1 cellular context compared by ENCODE assay signal in the genomic region with DNA sequence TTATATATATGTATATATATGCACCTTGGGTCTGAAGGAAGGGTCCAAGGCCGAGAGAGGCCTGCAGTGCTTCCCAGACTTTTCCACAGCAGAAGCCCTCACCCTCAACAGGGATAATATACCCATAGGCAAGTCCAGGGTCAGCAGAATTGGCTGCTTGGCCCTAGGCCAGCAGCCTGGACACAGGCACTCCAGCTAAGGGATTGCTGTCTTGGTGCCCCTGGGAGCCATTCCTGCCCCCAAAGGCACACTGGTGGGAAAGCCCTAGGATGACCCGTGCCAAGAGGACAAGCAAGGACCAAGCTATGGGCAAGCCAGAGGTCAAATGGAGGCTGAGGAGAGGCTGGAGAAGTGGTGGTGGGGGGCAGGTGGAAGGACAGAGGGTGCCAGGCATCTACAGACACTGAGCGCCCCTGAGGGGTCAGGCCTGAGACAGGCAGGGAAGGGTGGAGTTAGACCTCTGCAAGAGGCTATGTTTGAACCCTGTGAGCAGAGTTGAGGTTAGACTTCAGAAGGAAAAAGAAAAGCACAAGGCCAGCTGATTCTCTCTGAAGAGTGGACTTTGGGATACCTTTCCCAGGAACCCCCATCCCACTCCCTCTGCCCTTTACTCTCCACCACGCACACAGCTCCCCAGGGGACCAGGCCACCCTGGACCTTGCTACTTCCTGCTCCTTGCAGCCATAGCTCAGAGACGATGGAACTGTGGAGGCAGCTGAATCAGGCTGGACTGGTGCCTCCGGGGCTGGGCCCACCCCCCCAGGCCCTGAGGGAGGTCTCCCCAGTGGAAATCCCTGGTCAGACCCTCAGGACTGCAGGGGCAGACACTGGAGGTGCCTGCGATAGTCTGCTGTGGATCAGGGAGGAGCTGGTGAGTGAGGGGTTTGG.
TF ChIP-seq lines count a peak whose summit lies in the region.

A gene with protein sequence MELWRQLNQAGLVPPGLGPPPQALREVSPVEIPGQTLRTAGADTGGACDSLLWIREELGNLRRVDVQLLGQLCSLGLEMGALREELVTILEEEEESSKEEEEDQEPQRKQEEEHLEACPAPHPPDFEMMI (plus strand): TSS at position 684 of the 888 bp plus-strand sequence. CDS start 14 bp downstream, at position 698.

TF ChIP-seq in HepG2, 621 proteins besides CTCF, POLR2A, EP300 and RAD21:
- 0 out of 2 replicates have a peak, but pooled peaks have one; percentile 22 for TF ChIP-seq ARNTL (CRISPR knock-in tag; IDR thresholded peaks at IDR 0.05)
- TF ChIP-seq SIX1 (CRISPR knock-in tag; IDR thresholded peaks at IDR 0.05; ENCODE audit: borderline replicate concordance) = no peak
- no peak for TF ChIP-seq BRD4 (CRISPR knock-in tag; IDR thresholded peaks at IDR 0.05)
- TF ChIP-seq TCF12 (IDR thresholded peaks at IDR 0.05) = no peak
- TF ChIP-seq TCF12 (CRISPR knock-in tag; IDR thresholded peaks at IDR 0.05) = no peak
- TF ChIP-seq, protein P1, sequence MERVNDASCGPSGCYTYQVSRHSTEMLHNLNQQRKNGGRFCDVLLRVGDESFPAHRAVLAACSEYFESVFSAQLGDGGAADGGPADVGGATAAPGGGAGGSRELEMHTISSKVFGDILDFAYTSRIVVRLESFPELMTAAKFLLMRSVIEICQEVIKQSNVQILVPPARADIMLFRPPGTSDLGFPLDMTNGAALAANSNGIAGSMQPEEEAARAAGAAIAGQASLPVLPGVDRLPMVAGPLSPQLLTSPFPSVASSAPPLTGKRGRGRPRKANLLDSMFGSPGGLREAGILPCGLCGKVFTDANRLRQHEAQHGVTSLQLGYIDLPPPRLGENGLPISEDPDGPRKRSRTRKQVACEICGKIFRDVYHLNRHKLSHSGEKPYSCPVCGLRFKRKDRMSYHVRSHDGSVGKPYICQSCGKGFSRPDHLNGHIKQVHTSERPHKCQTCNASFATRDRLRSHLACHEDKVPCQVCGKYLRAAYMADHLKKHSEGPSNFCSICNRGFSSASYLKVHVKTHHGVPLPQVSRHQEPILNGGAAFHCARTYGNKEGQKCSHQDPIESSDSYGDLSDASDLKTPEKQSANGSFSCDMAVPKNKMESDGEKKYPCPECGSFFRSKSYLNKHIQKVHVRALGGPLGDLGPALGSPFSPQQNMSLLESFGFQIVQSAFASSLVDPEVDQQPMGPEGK (CRISPR knock-in tag; IDR thresholded peaks at IDR 0.05) = 0 out of 2 replicates have a peak, but pooled peaks have one; percentile 38
- TF ChIP-seq, protein P2, sequence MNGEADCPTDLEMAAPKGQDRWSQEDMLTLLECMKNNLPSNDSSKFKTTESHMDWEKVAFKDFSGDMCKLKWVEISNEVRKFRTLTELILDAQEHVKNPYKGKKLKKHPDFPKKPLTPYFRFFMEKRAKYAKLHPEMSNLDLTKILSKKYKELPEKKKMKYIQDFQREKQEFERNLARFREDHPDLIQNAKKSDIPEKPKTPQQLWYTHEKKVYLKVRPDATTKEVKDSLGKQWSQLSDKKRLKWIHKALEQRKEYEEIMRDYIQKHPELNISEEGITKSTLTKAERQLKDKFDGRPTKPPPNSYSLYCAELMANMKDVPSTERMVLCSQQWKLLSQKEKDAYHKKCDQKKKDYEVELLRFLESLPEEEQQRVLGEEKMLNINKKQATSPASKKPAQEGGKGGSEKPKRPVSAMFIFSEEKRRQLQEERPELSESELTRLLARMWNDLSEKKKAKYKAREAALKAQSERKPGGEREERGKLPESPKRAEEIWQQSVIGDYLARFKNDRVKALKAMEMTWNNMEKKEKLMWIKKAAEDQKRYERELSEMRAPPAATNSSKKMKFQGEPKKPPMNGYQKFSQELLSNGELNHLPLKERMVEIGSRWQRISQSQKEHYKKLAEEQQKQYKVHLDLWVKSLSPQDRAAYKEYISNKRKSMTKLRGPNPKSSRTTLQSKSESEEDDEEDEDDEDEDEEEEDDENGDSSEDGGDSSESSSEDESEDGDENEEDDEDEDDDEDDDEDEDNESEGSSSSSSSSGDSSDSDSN (CRISPR knock-in tag; IDR thresholded peaks at IDR 0.05) = 0 out of 2 replicates have a peak, but pooled peaks have one; percentile 31
- TF ChIP-seq, protein P3, sequence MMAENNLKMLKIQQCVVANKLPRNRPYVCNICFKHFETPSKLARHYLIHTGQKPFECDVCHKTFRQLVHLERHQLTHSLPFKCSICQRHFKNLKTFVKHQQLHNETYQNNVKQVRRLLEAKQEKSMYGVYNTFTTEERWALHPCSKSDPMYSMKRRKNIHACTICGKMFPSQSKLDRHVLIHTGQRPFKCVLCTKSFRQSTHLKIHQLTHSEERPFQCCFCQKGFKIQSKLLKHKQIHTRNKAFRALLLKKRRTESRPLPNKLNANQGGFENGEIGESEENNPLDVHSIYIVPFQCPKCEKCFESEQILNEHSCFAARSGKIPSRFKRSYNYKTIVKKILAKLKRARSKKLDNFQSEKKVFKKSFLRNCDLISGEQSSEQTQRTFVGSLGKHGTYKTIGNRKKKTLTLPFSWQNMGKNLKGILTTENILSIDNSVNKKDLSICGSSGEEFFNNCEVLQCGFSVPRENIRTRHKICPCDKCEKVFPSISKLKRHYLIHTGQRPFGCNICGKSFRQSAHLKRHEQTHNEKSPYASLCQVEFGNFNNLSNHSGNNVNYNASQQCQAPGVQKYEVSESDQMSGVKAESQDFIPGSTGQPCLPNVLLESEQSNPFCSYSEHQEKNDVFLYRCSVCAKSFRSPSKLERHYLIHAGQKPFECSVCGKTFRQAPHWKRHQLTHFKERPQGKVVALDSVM (CRISPR knock-in tag; IDR thresholded peaks at IDR 0.05) = no peak
- no peak for TF ChIP-seq ZNF383 (CRISPR knock-in tag; IDR thresholded peaks at IDR 0.05; ENCODE audit: borderline replicate concordance)
- TF ChIP-seq GABPB1 (CRISPR knock-in tag; IDR thresholded peaks at IDR 0.05) = 0 out of 2 replicates have a peak, but pooled peaks have one; percentile 19
- TF ChIP-seq ZNF34 (CRISPR knock-in tag; IDR thresholded peaks at IDR 0.05; ENCODE audit: borderline replicate concordance) = no peak
- TF ChIP-seq HNF4A (CRISPR knock-in tag; IDR thresholded peaks at IDR 0.05) = peak; percentile 56; the same call in 1 of the 2 replicates
- TF ChIP-seq, protein P4, sequence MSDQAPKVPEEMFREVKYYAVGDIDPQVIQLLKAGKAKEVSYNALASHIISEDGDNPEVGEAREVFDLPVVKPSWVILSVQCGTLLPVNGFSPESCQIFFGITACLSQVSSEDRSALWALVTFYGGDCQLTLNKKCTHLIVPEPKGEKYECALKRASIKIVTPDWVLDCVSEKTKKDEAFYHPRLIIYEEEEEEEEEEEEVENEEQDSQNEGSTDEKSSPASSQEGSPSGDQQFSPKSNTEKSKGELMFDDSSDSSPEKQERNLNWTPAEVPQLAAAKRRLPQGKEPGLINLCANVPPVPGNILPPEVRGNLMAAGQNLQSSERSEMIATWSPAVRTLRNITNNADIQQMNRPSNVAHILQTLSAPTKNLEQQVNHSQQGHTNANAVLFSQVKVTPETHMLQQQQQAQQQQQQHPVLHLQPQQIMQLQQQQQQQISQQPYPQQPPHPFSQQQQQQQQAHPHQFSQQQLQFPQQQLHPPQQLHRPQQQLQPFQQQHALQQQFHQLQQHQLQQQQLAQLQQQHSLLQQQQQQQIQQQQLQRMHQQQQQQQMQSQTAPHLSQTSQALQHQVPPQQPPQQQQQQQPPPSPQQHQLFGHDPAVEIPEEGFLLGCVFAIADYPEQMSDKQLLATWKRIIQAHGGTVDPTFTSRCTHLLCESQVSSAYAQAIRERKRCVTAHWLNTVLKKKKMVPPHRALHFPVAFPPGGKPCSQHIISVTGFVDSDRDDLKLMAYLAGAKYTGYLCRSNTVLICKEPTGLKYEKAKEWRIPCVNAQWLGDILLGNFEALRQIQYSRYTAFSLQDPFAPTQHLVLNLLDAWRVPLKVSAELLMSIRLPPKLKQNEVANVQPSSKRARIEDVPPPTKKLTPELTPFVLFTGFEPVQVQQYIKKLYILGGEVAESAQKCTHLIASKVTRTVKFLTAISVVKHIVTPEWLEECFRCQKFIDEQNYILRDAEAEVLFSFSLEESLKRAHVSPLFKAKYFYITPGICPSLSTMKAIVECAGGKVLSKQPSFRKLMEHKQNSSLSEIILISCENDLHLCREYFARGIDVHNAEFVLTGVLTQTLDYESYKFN (CRISPR knock-in tag; conservative IDR thresholded peaks at IDR 0.05) = peak; percentile 46; the same call in 1 of the 2 replicates
- TF ChIP-seq SIN3A (IDR thresholded peaks at IDR 0.05; ENCODE audit: borderline replicate concordance, low read depth, low read length) = no peak
- TF ChIP-seq PHF8 (CRISPR knock-in tag; IDR thresholded peaks at IDR 0.05) = peak; percentile 26; the same call in 1 of the 2 replicates
- TF ChIP-seq ZFX (CRISPR knock-in tag; IDR thresholded peaks at IDR 0.05; ENCODE audit: low read depth) = peak; percentile 39; the same call in 1 of the 2 replicates
- no peak for TF ChIP-seq MAFF (IDR thresholded peaks at IDR 0.05; ENCODE audit: low read depth, low read length)
- TF ChIP-seq, protein P5, sequence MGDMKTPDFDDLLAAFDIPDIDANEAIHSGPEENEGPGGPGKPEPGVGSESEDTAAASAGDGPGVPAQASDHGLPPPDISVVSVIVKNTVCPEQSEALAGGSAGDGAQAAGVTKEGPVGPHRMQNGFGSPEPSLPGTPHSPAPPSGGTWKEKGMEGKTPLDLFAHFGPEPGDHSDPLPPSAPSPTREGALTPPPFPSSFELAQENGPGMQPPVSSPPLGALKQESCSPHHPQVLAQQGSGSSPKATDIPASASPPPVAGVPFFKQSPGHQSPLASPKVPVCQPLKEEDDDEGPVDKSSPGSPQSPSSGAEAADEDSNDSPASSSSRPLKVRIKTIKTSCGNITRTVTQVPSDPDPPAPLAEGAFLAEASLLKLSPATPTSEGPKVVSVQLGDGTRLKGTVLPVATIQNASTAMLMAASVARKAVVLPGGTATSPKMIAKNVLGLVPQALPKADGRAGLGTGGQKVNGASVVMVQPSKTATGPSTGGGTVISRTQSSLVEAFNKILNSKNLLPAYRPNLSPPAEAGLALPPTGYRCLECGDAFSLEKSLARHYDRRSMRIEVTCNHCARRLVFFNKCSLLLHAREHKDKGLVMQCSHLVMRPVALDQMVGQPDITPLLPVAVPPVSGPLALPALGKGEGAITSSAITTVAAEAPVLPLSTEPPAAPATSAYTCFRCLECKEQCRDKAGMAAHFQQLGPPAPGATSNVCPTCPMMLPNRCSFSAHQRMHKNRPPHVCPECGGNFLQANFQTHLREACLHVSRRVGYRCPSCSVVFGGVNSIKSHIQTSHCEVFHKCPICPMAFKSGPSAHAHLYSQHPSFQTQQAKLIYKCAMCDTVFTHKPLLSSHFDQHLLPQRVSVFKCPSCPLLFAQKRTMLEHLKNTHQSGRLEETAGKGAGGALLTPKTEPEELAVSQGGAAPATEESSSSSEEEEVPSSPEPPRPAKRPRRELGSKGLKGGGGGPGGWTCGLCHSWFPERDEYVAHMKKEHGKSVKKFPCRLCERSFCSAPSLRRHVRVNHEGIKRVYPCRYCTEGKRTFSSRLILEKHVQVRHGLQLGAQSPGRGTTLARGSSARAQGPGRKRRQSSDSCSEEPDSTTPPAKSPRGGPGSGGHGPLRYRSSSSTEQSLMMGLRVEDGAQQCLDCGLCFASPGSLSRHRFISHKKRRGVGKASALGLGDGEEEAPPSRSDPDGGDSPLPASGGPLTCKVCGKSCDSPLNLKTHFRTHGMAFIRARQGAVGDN (CRISPR knock-in tag; IDR thresholded peaks at IDR 0.05) = peak; percentile 36
- TF ChIP-seq HDAC2 (CRISPR knock-in tag; IDR thresholded peaks at IDR 0.05) = no peak
- TF ChIP-seq ZNF317 (CRISPR knock-in tag; IDR thresholded peaks at IDR 0.05) = peak; percentile 94
- TF ChIP-seq ELF1 (CRISPR knock-in tag; IDR thresholded peaks at IDR 0.05) = peak; percentile 42; the same call in 1 of the 2 replicates
- 0 out of 2 replicates have a peak, but pooled peaks have one; percentile 25 for TF ChIP-seq ZNF792 (CRISPR knock-in tag; IDR thresholded peaks at IDR 0.05)
- no peak for TF ChIP-seq NFE2L1 (CRISPR knock-in tag; IDR thresholded peaks at IDR 0.05; ENCODE audit: borderline replicate concordance)
- TF ChIP-seq TCF7 (IDR thresholded peaks at IDR 0.05; ENCODE audit: low read depth) = no peak
- TF ChIP-seq, protein P6, sequence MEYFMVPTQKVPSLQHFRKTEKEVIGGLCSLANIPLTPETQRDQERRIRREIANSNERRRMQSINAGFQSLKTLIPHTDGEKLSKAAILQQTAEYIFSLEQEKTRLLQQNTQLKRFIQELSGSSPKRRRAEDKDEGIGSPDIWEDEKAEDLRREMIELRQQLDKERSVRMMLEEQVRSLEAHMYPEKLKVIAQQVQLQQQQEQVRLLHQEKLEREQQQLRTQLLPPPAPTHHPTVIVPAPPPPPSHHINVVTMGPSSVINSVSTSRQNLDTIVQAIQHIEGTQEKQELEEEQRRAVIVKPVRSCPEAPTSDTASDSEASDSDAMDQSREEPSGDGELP (IDR thresholded peaks at IDR 0.05; ENCODE audit: borderline replicate concordance, low read depth) = peak; percentile 26; the same call in 1 of the 2 replicates
- 0 out of 2 replicates have a peak, but pooled peaks have one; percentile 15 for TF ChIP-seq ZNF263 (CRISPR knock-in tag; IDR thresholded peaks at IDR 0.05)
- TF ChIP-seq ZNF782 (CRISPR knock-in tag; IDR thresholded peaks at IDR 0.05; ENCODE audit: borderline replicate concordance) = 0 out of 2 replicates have a peak, but pooled peaks have one; percentile 39
- no peak for TF ChIP-seq ZNF496 (CRISPR knock-in tag; IDR thresholded peaks at IDR 0.05; ENCODE audit: insufficient replicate concordance)
- peak; percentile 26; the same call in 1 of the 2 replicates for TF ChIP-seq SAP130 (CRISPR knock-in tag; IDR thresholded peaks at IDR 0.05; ENCODE audit: low read depth)
- TF ChIP-seq NBN (conservative IDR thresholded peaks at IDR 0.05) = no peak
- peak; percentile 46 for TF ChIP-seq ELF3 (CRISPR knock-in tag; IDR thresholded peaks at IDR 0.05)
- TF ChIP-seq SP2 (CRISPR knock-in tag; IDR thresholded peaks at IDR 0.05) = no peak
- TF ChIP-seq, protein P7, sequence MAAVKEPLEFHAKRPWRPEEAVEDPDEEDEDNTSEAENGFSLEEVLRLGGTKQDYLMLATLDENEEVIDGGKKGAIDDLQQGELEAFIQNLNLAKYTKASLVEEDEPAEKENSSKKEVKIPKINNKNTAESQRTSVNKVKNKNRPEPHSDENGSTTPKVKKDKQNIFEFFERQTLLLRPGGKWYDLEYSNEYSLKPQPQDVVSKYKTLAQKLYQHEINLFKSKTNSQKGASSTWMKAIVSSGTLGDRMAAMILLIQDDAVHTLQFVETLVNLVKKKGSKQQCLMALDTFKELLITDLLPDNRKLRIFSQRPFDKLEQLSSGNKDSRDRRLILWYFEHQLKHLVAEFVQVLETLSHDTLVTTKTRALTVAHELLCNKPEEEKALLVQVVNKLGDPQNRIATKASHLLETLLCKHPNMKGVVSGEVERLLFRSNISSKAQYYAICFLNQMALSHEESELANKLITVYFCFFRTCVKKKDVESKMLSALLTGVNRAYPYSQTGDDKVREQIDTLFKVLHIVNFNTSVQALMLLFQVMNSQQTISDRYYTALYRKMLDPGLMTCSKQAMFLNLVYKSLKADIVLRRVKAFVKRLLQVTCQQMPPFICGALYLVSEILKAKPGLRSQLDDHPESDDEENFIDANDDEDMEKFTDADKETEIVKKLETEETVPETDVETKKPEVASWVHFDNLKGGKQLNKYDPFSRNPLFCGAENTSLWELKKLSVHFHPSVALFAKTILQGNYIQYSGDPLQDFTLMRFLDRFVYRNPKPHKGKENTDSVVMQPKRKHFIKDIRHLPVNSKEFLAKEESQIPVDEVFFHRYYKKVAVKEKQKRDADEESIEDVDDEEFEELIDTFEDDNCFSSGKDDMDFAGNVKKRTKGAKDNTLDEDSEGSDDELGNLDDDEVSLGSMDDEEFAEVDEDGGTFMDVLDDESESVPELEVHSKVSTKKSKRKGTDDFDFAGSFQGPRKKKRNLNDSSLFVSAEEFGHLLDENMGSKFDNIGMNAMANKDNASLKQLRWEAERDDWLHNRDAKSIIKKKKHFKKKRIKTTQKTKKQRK (IDR thresholded peaks at IDR 0.05; ENCODE audit: low read length) = no peak
